In genomic region chr18:44128365-44128764, GRCh38 we compare ENCODE assay signal across 22 cellular contexts.
DNase-seq lines count a peak whose midpoint lies in the region; ATAC-seq and TF ChIP-seq lines count a peak whose summit lies in the region.
"Had no signal": no experiment of that assay in that cellular context is flagged by ENCODE, and none has a peak within 500 bp of the region (broad histone marks: within the 10 kb centered on the region; RNA-seq: fewer than 3 reads in every experiment).

No MANE protein-coding gene starts in this region.

- no peaks in the 10 kb centered on the region for H3K9me3 Mint-ChIP-seq in T-cell
- peaks cover 0 to 11% (median 0%) of the 10 kb centered on the region in 11 donors for H3K9me3 Mint-ChIP-seq in naive thymus-derived CD4-positive, alpha-beta T cell
- H3K9me3 Mint-ChIP-seq: activated CD4-positive, alpha-beta memory T cell treated with anti-CD3 and anti-CD28 coated beads, Interleukin-2, amount 10 ng/mL, durations not matched to agents 7 days and 5 days; CD4-positive, alpha-beta T cell; nephron; stimulated activated naive B cell treated with anti-CD40 and anti-IgM and Interleukin-4, amounts not matched to agents 10 μg/mL and 1 μg/mL and 100 μg/mL, for 72 hours had no signal

- H3K4me3 ChIP-seq in adipocyte (ENCODE audit: low read length) (no peak overlapping the region), fibroblast of mammary gland (ENCODE audit: control insufficient read depth, low read depth, low read length) (no peak overlapping the region)
- no peak overlapping the region for H3K4me3 ChIP-seq in naive thymus-derived CD4-positive, alpha-beta T cell (ENCODE audit: low read length)
- H3K4me3 ChIP-seq: SJSA1, thoracic aorta had no signal

- peaks cover 4% of the 10 kb centered on the region for H3K4me1 ChIP-seq in adipocyte (ENCODE audit: control insufficient read depth, insufficient read depth, low read length)
- H3K4me1 ChIP-seq in naive thymus-derived CD4-positive, alpha-beta T cell (ENCODE audit: control insufficient read depth in 2 of 2, insufficient read depth in 2 of 2, low read length in 2 of 2): no peaks in the 10 kb centered on the region
- H3K4me1 ChIP-seq: SJSA1 had no signal

- no peaks in the 10 kb centered on the region for H3K36me3 Mint-ChIP-seq in T-cell
- no peaks in the 10 kb centered on the region for H3K36me3 Mint-ChIP-seq in naive thymus-derived CD4-positive, alpha-beta T cell
- H3K36me3 Mint-ChIP-seq: stimulated activated naive B cell treated with anti-CD40 and anti-IgM and Interleukin-4, amounts not matched to agents 10 μg/mL and 1 μg/mL and 100 μg/mL, for 72 hours had no signal

- peak; percentile 20 for DNase-seq in GM03348 (ENCODE audit: low spot score)
- DNase-seq in adipocyte (ENCODE audit: low read depth): peak; percentile 42
- DNase-seq in fibroblast of mammary gland (ENCODE audit: low read depth): peak; percentile 44
- DNase-seq in non-pigmented ciliary epithelial cell (ENCODE audit: low read depth): peak; percentile 35
- DNase-seq in T-cell: no peak
- no peak for DNase-seq in naive thymus-derived CD4-positive, alpha-beta T cell
- no peak for DNase-seq in activated T-cell treated with anti-CD3 and anti-CD28 coated beads, Interleukin-2, amount 50 U/mL, for 48 hours
- DNase-seq: activated CD4-positive, alpha-beta memory T cell treated with anti-CD3 and anti-CD28 coated beads, Interleukin-2, amount 10 ng/mL, durations not matched to agents 7 days and 5 days; activated naive CD4-positive, alpha-beta T cell; activated T-cell treated with anti-CD3 and anti-CD28 coated beads for 4 hours; CD4-positive, alpha-beta T cell; DMS153; GOT3; kidney glomerular epithelial cell; NCI-H146; NCI-H2171 treated with DMSO at 0.1 percent for 48 hours; NCI-H748 treated with DMSO at 0.1 percent for 48 hours; stimulated activated CD4-positive, alpha-beta T cell treated with anti-CD3 and anti-CD28 coated beads, Interleukin-1b, Interleukin-23, amount 100 ng/mL, for 48 hours; stimulated activated naive B cell treated with anti-CD40 and anti-IgM and Interleukin-4, amounts not matched to agents 10 μg/mL and 1 μg/mL and 100 μg/mL, for 72 hours had no signal

- POLR2A ChIA-PET in T-cell (lab: Charles Lee): no interaction called here
- POLR2A ChIA-PET in naive thymus-derived CD4-positive, alpha-beta T cell (lab: Charles Lee): no interaction called here

- no peaks in the 10 kb centered on the region for H3K27me3 Mint-ChIP-seq in T-cell
- peaks cover 0 to 6% (median 0%) of the 10 kb centered on the region in 5 donors for H3K27me3 Mint-ChIP-seq in naive thymus-derived CD4-positive, alpha-beta T cell
- H3K27me3 Mint-ChIP-seq: activated CD4-positive, alpha-beta memory T cell treated with anti-CD3 and anti-CD28 coated beads, Interleukin-2, amount 10 ng/mL, durations not matched to agents 7 days and 5 days; CD4-positive, alpha-beta T cell had no signal

- no peak for TF ChIP-seq CTCF in fibroblast of mammary gland (conservative IDR thresholded peaks at IDR 0.05; ENCODE audit: control insufficient read depth, insufficient read depth, low read depth, low read length)

- no peak overlapping the region for H3K27ac Mint-ChIP-seq in T-cell
- H3K27ac Mint-ChIP-seq in naive thymus-derived CD4-positive, alpha-beta T cell: no peak overlapping the region
- H3K27ac Mint-ChIP-seq: activated CD4-positive, alpha-beta memory T cell treated with anti-CD3 and anti-CD28 coated beads, Interleukin-2, amount 10 ng/mL, durations not matched to agents 7 days and 5 days; CD4-positive, alpha-beta T cell; nephron; stimulated activated naive B cell treated with anti-CD40 and anti-IgM and Interleukin-4, amounts not matched to agents 10 μg/mL and 1 μg/mL and 100 μg/mL, for 72 hours had no signal

- H3K4me3 Mint-ChIP-seq in T-cell: no peak overlapping the region
- H3K4me3 Mint-ChIP-seq in naive thymus-derived CD4-positive, alpha-beta T cell: no peak overlapping the region
- H3K4me3 Mint-ChIP-seq: activated CD4-positive, alpha-beta memory T cell treated with anti-CD3 and anti-CD28 coated beads, Interleukin-2, amount 10 ng/mL, durations not matched to agents 7 days and 5 days; CD4-positive, alpha-beta T cell; nephron; stimulated activated naive B cell treated with anti-CD40 and anti-IgM and Interleukin-4, amounts not matched to agents 10 μg/mL and 1 μg/mL and 100 μg/mL, for 72 hours had no signal

- no peaks in the 10 kb centered on the region for H3K9me3 ChIP-seq in adipocyte (ENCODE audit: control insufficient read depth, low read length)
- H3K9me3 ChIP-seq in naive thymus-derived CD4-positive, alpha-beta T cell (ENCODE audit: control insufficient read depth in 2 of 3, low read length in 3 of 3): no peaks in the 10 kb centered on the region
- H3K9me3 ChIP-seq: SJSA1, thoracic aorta had no signal

- H3K27me3 ChIP-seq in adipocyte (replicated peaks; ENCODE audit: control insufficient read depth, insufficient read depth, low read length): no peaks in the 10 kb centered on the region
- no peaks in the 10 kb centered on the region for H3K27me3 ChIP-seq in naive thymus-derived CD4-positive, alpha-beta T cell (ENCODE audit: control insufficient read depth in 2 of 2, insufficient read depth in 2 of 2, low read length in 2 of 2)
- H3K27me3 ChIP-seq: SJSA1 had no signal

- no peak overlapping the region for H3K27ac ChIP-seq in naive thymus-derived CD4-positive, alpha-beta T cell (ENCODE audit: low read depth, low read length)
- H3K27ac ChIP-seq: SJSA1, thoracic aorta had no signal

- no peak for ATAC-seq in T-cell (replicated peaks in 1 of 4)
- ATAC-seq in naive thymus-derived CD4-positive, alpha-beta T cell: no peak
- ATAC-seq: stimulated activated naive B cell treated with anti-CD40 and anti-IgM and Interleukin-4, amounts not matched to agents 10 μg/mL and 1 μg/mL and 100 μg/mL, for 72 hours had no signal

- intact Hi-C loops in naive thymus-derived CD4-positive, alpha-beta T cell (cut with micrococcal nuclease): no loop called here

- CTCF ChIA-PET in T-cell (lab: Charles Lee): no interaction called here
- CTCF ChIA-PET in naive thymus-derived CD4-positive, alpha-beta T cell (lab: Charles Lee): no interaction called here

- no peaks in the 10 kb centered on the region for H3K4me1 Mint-ChIP-seq in T-cell
- no peaks in the 10 kb centered on the region for H3K4me1 Mint-ChIP-seq in naive thymus-derived CD4-positive, alpha-beta T cell
- H3K4me1 Mint-ChIP-seq: activated CD4-positive, alpha-beta memory T cell treated with anti-CD3 and anti-CD28 coated beads, Interleukin-2, amount 10 ng/mL, durations not matched to agents 7 days and 5 days had no signal

- H3K9ac ChIP-seq in adipocyte (ENCODE audit: low read length): no peak overlapping the region

- H3K36me3 ChIP-seq in adipocyte (ENCODE audit: control insufficient read depth, insufficient read depth, low read length, severe bottlenecking): no peaks in the 10 kb centered on the region
- no peaks in the 10 kb centered on the region for H3K36me3 ChIP-seq in naive thymus-derived CD4-positive, alpha-beta T cell (ENCODE audit: control insufficient read depth in 2 of 3, insufficient read depth in 3 of 3, low read length in 3 of 3)
- H3K36me3 ChIP-seq: SJSA1, thoracic aorta had no signal

Comparison
In these comparisons a context has a peak if more than half of its experiments do, and no peak if none do; other contexts are left out.
1. DNase-seq: peak in GM03348 (single experiment), adipocyte (single experiment), fibroblast of mammary gland (single experiment) and non-pigmented ciliary epithelial cell (single experiment); none in T-cell (0 of 34), naive thymus-derived CD4-positive, alpha-beta T cell (0 of 9) and activated T-cell treated with anti-CD3 and anti-CD28 coated beads, Interleukin-2, amount 50 U/mL, for 48 hours (0 of 2).